ENCODE assay signal across 21 cellular contexts in the genomic region with DNA sequence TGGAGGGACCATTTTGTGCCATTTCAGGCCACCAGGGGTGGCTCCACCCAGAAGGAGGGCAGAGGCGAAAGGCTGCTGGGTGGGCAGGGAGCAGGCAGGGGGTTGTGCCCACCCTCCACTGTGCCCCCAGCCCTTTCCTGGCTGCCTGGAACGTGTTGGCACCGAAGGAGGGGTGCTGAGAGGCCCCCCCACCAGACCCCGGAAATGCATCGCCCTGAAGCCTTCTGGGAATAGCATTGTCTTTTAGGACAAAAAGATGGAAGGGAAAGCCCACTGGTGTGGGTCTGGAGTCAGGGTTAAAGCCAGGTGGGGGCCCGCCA. TPM values are rescaled to one million over a fixed set of nuclear protein-coding genes. Genes with fewer than 3 reads are reported as not detected.
"Had no signal": no experiment of that assay in that cellular context is flagged by ENCODE, and none has a peak within 500 bp of the region (broad histone marks: within the 10 kb centered on the region; RNA-seq: fewer than 3 reads in every experiment).

No MANE protein-coding gene starts in this region.

- DNase-seq: activated B cell treated with CpG ODN at 0.5 μM for 24 hours; activated CD4-positive, alpha-beta memory T cell treated with anti-CD3 and anti-CD28 coated beads for 36 hours; activated CD4-positive, alpha-beta T cell treated with anti-CD3 and anti-CD28 coated beads for 1 hour; activated CD4-positive, alpha-beta T cell treated with anti-CD3 and anti-CD28 coated beads, Interleukin-2, amount 10 ng/mL, durations not matched to agents 24 days and 14 days; activated CD8-positive, alpha-beta memory T cell treated with anti-CD3 and anti-CD28 coated beads for 24 hours; activated effector memory CD4-positive, alpha-beta T cell treated with anti-CD3 and anti-CD28 coated beads, Interleukin-2, amount 50 U/mL, for 16 hours; activated naive CD4-positive, alpha-beta T cell treated with Interleukin-2 at 50 U/mL for 16 hours; activated T-cell treated with anti-CD3 and anti-CD28 coated beads, Interleukin-2, amount 50 U/mL, for 4 hours; amygdala; Karpas-422; NCI-H1930; NCI-H2171 treated with DMSO at 0.1 percent for 48 hours; NCI-H226; NCI-H510A; NCI-H526 treated with DMSO at 0.1 percent for 48 hours; NCI-H82; OCI-M1 had no signal

- H3K9me3 ChIP-seq: SJSA1 had no signal

- ATAC-seq: activated naive CD4-positive, alpha-beta T cell treated with anti-CD3 and anti-CD28 coated beads, Interleukin-2, amount 50 U/mL, for 72 hours; activated T-cell treated with anti-CD3 and anti-CD28 coated beads, Interleukin-2, amount 50 U/mL, for 4 hours; Panc1; SK-N-SH treated with all-trans-retinoic acid at 6 μM for 48 hours had no signal

- H3K36me3 ChIP-seq: SJSA1 had no signal

- H3K4me3 ChIP-seq: SJSA1 had no signal

- H3K27ac ChIP-seq: SJSA1 had no signal

RNA-seq across cellular contexts. Expression of a gene that starts 5.1 kb away (rescaled TPM):
- total RNA-seq: SJSA1 had no signal

RNA-seq across cellular contexts. Expression of a gene that starts 12.9 kb away (rescaled TPM):
- total RNA-seq: activated B cell treated with CpG ODN at 0.5 μM for 24 hours; activated CD4-positive, alpha-beta memory T cell treated with anti-CD3 and anti-CD28 coated beads for 36 hours; activated CD4-positive, alpha-beta T cell treated with anti-CD3 and anti-CD28 coated beads, Interleukin-2, amount 10 ng/mL, durations not matched to agents 24 days and 14 days; activated naive CD4-positive, alpha-beta T cell treated with anti-CD3 and anti-CD28 coated beads, Interleukin-2, amount 50 U/mL, for 72 hours; activated T-cell treated with anti-CD3 and anti-CD28 coated beads, Interleukin-2, amount 50 U/mL, for 4 hours; SJSA1 had no signal
